In the genomic region with DNA sequence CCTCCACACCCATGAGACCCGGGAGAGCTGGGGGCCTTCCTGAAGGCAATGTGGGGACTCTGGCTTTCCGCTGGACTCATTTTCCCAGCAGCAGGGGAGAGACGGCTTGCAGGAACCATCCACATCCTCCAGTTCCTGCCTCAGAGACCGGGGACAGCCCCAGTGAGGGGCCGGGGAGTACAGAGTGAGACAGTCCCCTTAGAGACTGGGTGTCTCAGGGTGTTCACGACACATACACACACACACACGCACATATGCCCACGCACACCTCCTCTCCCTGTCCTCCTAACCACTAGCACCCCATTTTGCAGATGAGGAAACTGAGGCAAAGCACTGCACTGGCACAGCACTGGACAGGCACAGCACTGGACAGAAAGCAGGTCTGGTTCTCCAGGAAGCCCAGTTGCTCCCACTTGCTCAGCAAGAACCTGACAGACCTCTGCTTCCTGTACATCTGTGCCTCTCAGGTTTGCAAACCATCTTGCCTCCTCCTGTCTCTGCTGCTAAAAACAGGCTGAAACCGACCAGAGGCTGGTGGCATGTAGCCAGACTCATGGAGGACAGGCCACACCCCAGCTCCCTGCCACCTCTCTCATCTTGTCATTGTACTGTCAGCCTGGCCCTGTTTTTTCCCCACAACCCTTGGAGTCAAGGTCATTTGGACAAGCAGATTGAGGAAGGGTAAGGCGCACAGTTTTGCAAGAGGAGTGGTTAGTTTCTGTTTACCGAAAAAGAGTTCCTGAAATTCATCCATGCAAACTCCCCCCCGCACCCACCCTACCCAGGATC, we compare ENCODE assay signal across 8 cellular contexts. TPM values are rescaled to one million over a fixed set of nuclear protein-coding genes. Genes with fewer than 3 reads are reported as not detected.
DNase-seq lines count a peak whose midpoint lies in the region; ATAC-seq and TF ChIP-seq lines count a peak whose summit lies in the region.

No MANE protein-coding gene starts in this region.

- H3K27ac Mint-ChIP-seq in activated naive CD8-positive, alpha-beta T cell treated with anti-CD3 and anti-CD28 coated beads, Interleukin-2, amount 50 U/mL, for 24 hours = peak overlapping the region; percentile 94

- H3K4me1 ChIP-seq in RWPE2 (ENCODE audit: insufficient read depth, poor library complexity, severe bottlenecking) = peaks cover 30% of the 10 kb centered on the region
- peaks cover 20 to 65% of the 10 kb centered on the region in 2 donors for H3K4me1 ChIP-seq in left lung
- peaks cover 12 to 47% (median 35%) of the 10 kb centered on the region in 5 donors for H3K4me1 ChIP-seq in subcutaneous abdominal adipose tissue (ENCODE audit: control insufficient read depth in 5 of 5, insufficient read depth in 5 of 5, low read length in 5 of 5)

- H3K4me3 Mint-ChIP-seq in activated naive CD8-positive, alpha-beta T cell treated with anti-CD3 and anti-CD28 coated beads, Interleukin-2, amount 50 U/mL, for 24 hours = peak overlapping the region; percentile 42

- peak overlapping the region in 2 of 5 donors; percentile 4 to 38 for H3K9ac ChIP-seq in subcutaneous abdominal adipose tissue (ENCODE audit: low read length in 5 of 5)

- H3K27me3 Mint-ChIP-seq in activated naive CD8-positive, alpha-beta T cell treated with anti-CD3 and anti-CD28 coated beads, Interleukin-2, amount 50 U/mL, for 24 hours = peaks cover 1% of the 10 kb centered on the region

- no peaks in the 10 kb centered on the region for H3K27me3 ChIP-seq in RWPE2 (ENCODE audit: insufficient read depth, poor library complexity, severe bottlenecking)
- no peaks in the 10 kb centered on the region for H3K27me3 ChIP-seq in left lung
- H3K27me3 ChIP-seq in subcutaneous abdominal adipose tissue (ENCODE audit: control insufficient read depth in 5 of 5, insufficient read depth in 4 of 5, low read length in 5 of 5) = no peaks in the 10 kb centered on the region

- H3K9me3 ChIP-seq in RWPE2 (ENCODE audit: severe bottlenecking) (no peaks in the 10 kb centered on the region), left lung (no peaks in the 10 kb centered on the region), subcutaneous abdominal adipose tissue (ENCODE audit: control insufficient read depth in 5 of 5, low read length in 5 of 5) (no peaks in the 10 kb centered on the region)

- intact Hi-C loops in left lung (cut with DNase I) = no loop called here

- peaks cover 96% of the 10 kb centered on the region for H3K4me1 Mint-ChIP-seq in activated naive CD8-positive, alpha-beta T cell treated with anti-CD3 and anti-CD28 coated beads, Interleukin-2, amount 50 U/mL, for 24 hours

- no peaks in the 10 kb centered on the region for H3K9me3 Mint-ChIP-seq in activated naive CD8-positive, alpha-beta T cell treated with anti-CD3 and anti-CD28 coated beads, Interleukin-2, amount 50 U/mL, for 24 hours

- H3K36me3 ChIP-seq in RWPE2 (ENCODE audit: low read depth) = no peaks in the 10 kb centered on the region
- H3K36me3 ChIP-seq in left lung = no peaks in the 10 kb centered on the region
- peaks cover 0 to 3% (median 0%) of the 10 kb centered on the region in 5 donors for H3K36me3 ChIP-seq in subcutaneous abdominal adipose tissue (ENCODE audit: control insufficient read depth in 5 of 5, insufficient read depth in 5 of 5, low read length in 5 of 5)

- DNase-seq in AG09319 (ENCODE audit: extremely low read depth, low read depth) = peak; percentile 53
- no peak for DNase-seq in RWPE2 (ENCODE audit: low spot score)
- DNase-seq in activated naive CD8-positive, alpha-beta T cell treated with anti-CD3 and anti-CD28 coated beads, Interleukin-2, amount 50 U/mL, for 24 hours = peak; percentile 72
- peak in 1 of 2 donors; percentile 74 for DNase-seq in left lung
- no peak for DNase-seq in epidermal melanocyte (ENCODE audit: insufficient read length, low spot score)

- TF ChIP-seq CTCF in AG09319 (IDR thresholded peaks at IDR 0.05; ENCODE audit: low read depth, low read length) = no peak
- no peak for TF ChIP-seq CTCF in RWPE2 (IDR thresholded peaks at IDR 0.05; ENCODE audit: poor library complexity, severe bottlenecking)
- TF ChIP-seq CTCF in left lung (IDR thresholded peaks at IDR 0.05) = no peak

- no peak overlapping the region for H3K4me3 ChIP-seq in RWPE2 (ENCODE audit: severe bottlenecking)
- no peak overlapping the region for H3K4me3 ChIP-seq in left lung
- H3K4me3 ChIP-seq in subcutaneous abdominal adipose tissue (ENCODE audit: low read depth in 1 of 5, low read length in 5 of 5) = peak overlapping the region in 2 of 5 donors; percentile 1 to 33

- H3K36me3 Mint-ChIP-seq in activated naive CD8-positive, alpha-beta T cell treated with anti-CD3 and anti-CD28 coated beads, Interleukin-2, amount 50 U/mL, for 24 hours (ENCODE audit: low read depth) = no peaks in the 10 kb centered on the region

- ATAC-seq in GM19035 (IDR thresholded peaks at IDR 0.05; ENCODE audit: unreplicated experiment) = peak; percentile 52
- ATAC-seq in HG03159 (IDR thresholded peaks at IDR 0.05; ENCODE audit: unreplicated experiment) = peak; percentile 65
- ATAC-seq in RWPE2 (ENCODE audit: low read depth) = 0 out of 3 replicates have a peak, but pooled peaks have one; percentile 13
- peak; percentile 39 for ATAC-seq in activated naive CD8-positive, alpha-beta T cell treated with anti-CD3 and anti-CD28 coated beads, Interleukin-2, amount 50 U/mL, for 24 hours
- ATAC-seq in left lung = peak; percentile 52

- H3K27ac ChIP-seq in RWPE2 (ENCODE audit: poor library complexity, severe bottlenecking) = peak overlapping the region; percentile 26
- peak overlapping the region; percentile 63 to 95 for H3K27ac ChIP-seq in left lung
- H3K27ac ChIP-seq in subcutaneous abdominal adipose tissue (ENCODE audit: low read depth, low read length) = peak overlapping the region; percentile 24

RNA-seq across cellular contexts. Expression of a gene that starts 8.0 kb away (rescaled TPM):
- 1 to 10 TPM in 1 of 2 donors, under 1 TPM in 1; 0.17 to 1.0 TPM for total RNA-seq in left lung

RNA-seq across cellular contexts. Expression of a gene that starts 45.7 kb away (rescaled TPM):
- total RNA-seq in left lung = 100 to 1,000 TPM in 1 of 2 donors, 10 to 100 TPM in 1; 46.7 to 133 TPM

Comparison
In these comparisons a context has a peak if more than half of its experiments do, and no peak if none do; other contexts are left out.
1. DNase-seq: peak in AG09319 (single experiment) and activated naive CD8-positive, alpha-beta T cell treated with anti-CD3 and anti-CD28 coated beads, Interleukin-2, amount 50 U/mL, for 24 hours (single experiment); none in RWPE2 (single experiment) and epidermal melanocyte (single experiment).
2. ATAC-seq: peak in every context shown above with its lines; median percentile 65 in HG03159; 52 in GM19035; 52 in left lung; 39 in activated naive CD8-positive, alpha-beta T cell treated with anti-CD3 and anti-CD28 coated beads, Interleukin-2, amount 50 U/mL, for 24 hours; 13 in RWPE2.
3. H3K27ac ChIP-seq: peak in every context shown above with its lines; median percentile 79 in left lung; 26 in RWPE2; 24 in subcutaneous abdominal adipose tissue.